Comparison of ENCODE assay signal across 8 cellular contexts in genomic region chr16:529012-529575, GRCh38. TPM values are rescaled to one million over a fixed set of nuclear protein-coding genes. Genes with fewer than 3 reads are reported as not detected.
DNase-seq lines count a peak whose midpoint lies in the region; ATAC-seq and TF ChIP-seq lines count a peak whose summit lies in the region.

No MANE protein-coding gene starts in this region.

- no peaks in the 10 kb centered on the region for H3K9me3 ChIP-seq in Peyer's patch
- no peaks in the 10 kb centered on the region for H3K9me3 ChIP-seq in trophoblast cell (ENCODE audit: insufficient read depth, low read depth, low read length)

- WGBS in trophoblast cell (ENCODE audit: extremely low coverage, insufficient coverage, insufficient read length), result no CpG with 5 or more reads among the region's 12 CpGs

- no peak overlapping the region for H2BK120ac ChIP-seq in trophoblast cell (ENCODE audit: insufficient read depth, low read length, poor library complexity)

- H3K4ac ChIP-seq in trophoblast cell (ENCODE audit: low read depth, low read length), result peak overlapping the region; percentile 3

- no peak overlapping the region for H2AFZ ChIP-seq in trophoblast cell (ENCODE audit: insufficient read depth, low read length, poor library complexity)

- H3K4me1 ChIP-seq in Peyer's patch (peaks cover 0 to 65% (median 27%) of the 10 kb centered on the region in 4 donors), trophoblast cell (ENCODE audit: control insufficient read depth in 1 of 2, insufficient read depth in 2 of 2, low read length in 2 of 2) (peaks cover 27 to 32% of the 10 kb centered on the region in 2 experiments)

- no peaks in the 10 kb centered on the region for H3K36me3 ChIP-seq in Peyer's patch
- H3K36me3 ChIP-seq in trophoblast cell (ENCODE audit: control insufficient read depth in 1 of 2, insufficient read depth in 2 of 2, low read length in 2 of 2), result peaks cover 4 to 8% of the 10 kb centered on the region in 2 experiments

- H3K27me3 ChIP-seq in Peyer's patch (no peaks in the 10 kb centered on the region), trophoblast cell (ENCODE audit: insufficient read depth, low read length) (no peaks in the 10 kb centered on the region)

- H3K9ac ChIP-seq in trophoblast cell (ENCODE audit: low read length), result no peak overlapping the region

- H3K14ac ChIP-seq in trophoblast cell (ENCODE audit: low read length), result no peak overlapping the region

- H3K27ac ChIP-seq in Peyer's patch, result peak overlapping the region; percentile 77 to 95 (median 81)
- peak overlapping the region; percentile 95 for H3K27ac ChIP-seq in epithelial cell of prostate
- H3K27ac ChIP-seq in trophoblast cell (ENCODE audit: low read depth, low read length), result no peak overlapping the region

- TF ChIP-seq CTCF in GM12864 (IDR thresholded peaks at IDR 0.05; ENCODE audit: low read depth, low read length, missing control alignments) (no peak), Peyer's patch (IDR thresholded peaks at IDR 0.05) (no peak)

- H4K91ac ChIP-seq in trophoblast cell (ENCODE audit: low read depth, low read length), result no peak overlapping the region

- H3K18ac ChIP-seq in trophoblast cell (ENCODE audit: low read length), result no peak overlapping the region

- peaks cover 28% of the 10 kb centered on the region for H3K79me2 ChIP-seq in trophoblast cell (ENCODE audit: control insufficient read depth, insufficient read depth, low read length, poor library complexity)

- DNase-seq in GM12864 (ENCODE audit: low read depth) (no peak), Peyer's patch (peak in 2 of 3 donors; percentile 30 to 60), epithelial cell of prostate (ENCODE audit: low read depth, low spot score) (no peak), trophoblast cell (no peak), putamen (ENCODE audit: low spot score) (no peak), NCI-H2081 (lab: John Stamatoyannopoulos, UW) (no peak)
- no peak for DNase-seq in stimulated activated CD4-positive, alpha-beta T cell treated with anti-CD3 and anti-CD28 coated beads, Interleukin-2, amount 100 ng/mL, for 48 hours

- H3K4me3 ChIP-seq in GM12864 (ENCODE audit: low read depth, low read length), result peak overlapping the region; percentile 91
- H3K4me3 ChIP-seq in Peyer's patch, result peak overlapping the region; percentile 62 to 84 (median 73)
- H3K4me3 ChIP-seq in trophoblast cell (ENCODE audit: low read depth, low read length), result no peak overlapping the region

- H4K8ac ChIP-seq in trophoblast cell (ENCODE audit: low read depth, low read length), result no peak overlapping the region

- H3K4me2 ChIP-seq in trophoblast cell (ENCODE audit: low read length), result peak overlapping the region; percentile 72

- no peak overlapping the region for H4K12ac ChIP-seq in trophoblast cell (ENCODE audit: low read depth, low read length)

- no peak overlapping the region for H2BK12ac ChIP-seq in trophoblast cell (ENCODE audit: low read length)

- no peak for ATAC-seq in GM21723 (IDR thresholded peaks at IDR 0.05; ENCODE audit: unreplicated experiment)

- H2AK5ac ChIP-seq in trophoblast cell (ENCODE audit: low read length), result no peak overlapping the region

- H3K23ac ChIP-seq in trophoblast cell (ENCODE audit: low read length), result no peak overlapping the region

- peaks cover 10% of the 10 kb centered on the region for H3K79me1 ChIP-seq in trophoblast cell (ENCODE audit: low read length)

- no peak overlapping the region for H2BK5ac ChIP-seq in trophoblast cell (ENCODE audit: low read depth, low read length, poor library complexity)

- TF ChIP-seq POLR2A in Peyer's patch (IDR thresholded peaks at IDR 0.05), result peak in 1 of 2 donors; percentile 4

RNA-seq across cellular contexts. Expression of gene CAPN15, which starts 1.6 kb away (rescaled TPM):
- total RNA-seq in Peyer's patch, result 100 to 1,000 TPM in 3 of 4 donors, 10 to 100 TPM in 1; 50.3 to 249 (median 167) TPM
- polyA plus RNA-seq in trophoblast cell (2013), result 22.8 and 23.9 TPM in 2 replicates

RNA-seq across cellular contexts. Expression of gene PRR35, which starts 31.1 kb away (rescaled TPM):
- total RNA-seq in Peyer's patch, result not detected
- polyA plus RNA-seq in trophoblast cell (2013), result 0.04 TPM in 2 replicates

RNA-seq across cellular contexts. Expression of gene NHLRC4, which starts 37.7 kb away (rescaled TPM):
- 10 to 100 TPM in 1 of 4 donors, 1 to 10 TPM in 3; 1.2 to 17.3 (median 1.5) TPM for total RNA-seq in Peyer's patch
- polyA plus RNA-seq in trophoblast cell (2013), result 0.25 and 0.28 TPM in 2 replicates

RNA-seq across cellular contexts. Expression of gene PIGQ, which starts 40.7 kb away (rescaled TPM):
- 10 to 100 TPM; 33.1 to 65.6 (median 55.2) TPM for total RNA-seq in Peyer's patch
- polyA plus RNA-seq in trophoblast cell (2013), result 26.7 and 27.0 TPM in 2 replicates

Comparison
In these comparisons a context has a peak if more than half of its experiments do, and no peak if none do; other contexts are left out.
1. DNase-seq: peak in Peyer's patch (2 of 3); none in GM12864 (single experiment), epithelial cell of prostate (single experiment), trophoblast cell (0 of 2), stimulated activated CD4-positive, alpha-beta T cell treated with anti-CD3 and anti-CD28 coated beads, Interleukin-2, amount 100 ng/mL, for 48 hours (0 of 2), putamen (single experiment) and NCI-H2081 (0 of 2).